1 cellular context compared by ENCODE assay signal in the genomic region with DNA sequence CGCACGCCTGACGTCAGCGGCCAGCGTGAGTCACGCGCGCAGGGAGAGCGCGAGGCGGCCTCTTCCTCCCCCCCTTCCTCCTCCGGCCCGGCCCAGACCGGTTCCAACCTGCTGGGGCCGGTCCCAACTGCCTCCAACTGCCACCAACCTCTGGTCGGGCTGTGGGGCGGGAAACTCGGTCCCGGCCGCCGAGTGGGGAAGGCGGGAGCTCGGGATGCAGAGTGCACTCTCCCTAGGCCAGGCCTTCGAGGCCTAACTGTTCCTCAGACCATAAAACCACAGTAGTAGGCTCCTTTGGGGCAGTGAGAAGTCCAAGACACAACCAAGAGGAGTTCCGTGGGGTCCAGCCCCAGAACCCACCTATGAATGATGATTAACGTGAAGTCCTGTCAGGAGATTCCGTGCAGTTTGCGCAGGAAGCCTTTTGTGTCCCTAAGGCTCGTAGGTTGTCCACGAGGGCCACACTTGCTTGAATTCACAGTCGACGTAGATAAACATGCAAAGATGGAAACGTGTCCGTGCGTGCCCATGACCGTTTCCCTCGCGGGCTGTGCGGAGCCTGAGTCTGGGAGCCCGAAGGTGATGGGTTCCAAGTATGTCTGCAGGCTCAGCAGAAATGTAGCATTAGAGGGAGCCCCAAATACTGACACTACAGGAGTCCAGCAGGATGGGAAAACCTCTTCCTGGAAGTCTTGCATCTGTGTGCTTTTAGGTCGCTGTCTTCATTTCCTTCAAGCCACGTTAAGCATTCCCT.
TF ChIP-seq lines count a peak whose summit lies in the region.

No MANE protein-coding gene starts in this region.

TF ChIP-seq in K562, 482 proteins besides CTCF, POLR2A, EP300 and RAD21 (continued from another document and continues in another):
- TF ChIP-seq, protein P1, sequence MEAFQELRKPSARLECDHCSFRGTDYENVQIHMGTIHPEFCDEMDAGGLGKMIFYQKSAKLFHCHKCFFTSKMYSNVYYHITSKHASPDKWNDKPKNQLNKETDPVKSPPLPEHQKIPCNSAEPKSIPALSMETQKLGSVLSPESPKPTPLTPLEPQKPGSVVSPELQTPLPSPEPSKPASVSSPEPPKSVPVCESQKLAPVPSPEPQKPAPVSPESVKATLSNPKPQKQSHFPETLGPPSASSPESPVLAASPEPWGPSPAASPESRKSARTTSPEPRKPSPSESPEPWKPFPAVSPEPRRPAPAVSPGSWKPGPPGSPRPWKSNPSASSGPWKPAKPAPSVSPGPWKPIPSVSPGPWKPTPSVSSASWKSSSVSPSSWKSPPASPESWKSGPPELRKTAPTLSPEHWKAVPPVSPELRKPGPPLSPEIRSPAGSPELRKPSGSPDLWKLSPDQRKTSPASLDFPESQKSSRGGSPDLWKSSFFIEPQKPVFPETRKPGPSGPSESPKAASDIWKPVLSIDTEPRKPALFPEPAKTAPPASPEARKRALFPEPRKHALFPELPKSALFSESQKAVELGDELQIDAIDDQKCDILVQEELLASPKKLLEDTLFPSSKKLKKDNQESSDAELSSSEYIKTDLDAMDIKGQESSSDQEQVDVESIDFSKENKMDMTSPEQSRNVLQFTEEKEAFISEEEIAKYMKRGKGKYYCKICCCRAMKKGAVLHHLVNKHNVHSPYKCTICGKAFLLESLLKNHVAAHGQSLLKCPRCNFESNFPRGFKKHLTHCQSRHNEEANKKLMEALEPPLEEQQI (IDR thresholded peaks at IDR 0.05), result peak; percentile 18; the same call in 1 of the 2 replicates
- TF ChIP-seq ARNT (IDR thresholded peaks at IDR 0.05), result peak; percentile 21 to 73; a peak in 2 of 4 replicates
- TF ChIP-seq MAZ (CRISPR knock-in tag; conservative IDR thresholded peaks at IDR 0.05 in 1 of 2, IDR thresholded peaks at IDR 0.05 in 1 of 2), result peak; percentile 69 to 88; a peak in 3 of 4 replicates
- no peak; the same call in 1 of the 2 replicates for TF ChIP-seq EGR1 (conservative IDR thresholded peaks at IDR 0.05)
- TF ChIP-seq KLF1 (tag; IDR thresholded peaks at IDR 0.05), result peak; percentile 83
- no peak for TF ChIP-seq MCM5 (IDR thresholded peaks at IDR 0.05; ENCODE audit: low read depth)
- TF ChIP-seq SRF (CRISPR knock-in tag; IDR thresholded peaks at IDR 0.05), result no peak; a peak in 2 of 4 replicates
- no peak for TF ChIP-seq SNRNP70 (optimal IDR thresholded peaks at IDR 0.05; ENCODE audit: low read depth, low read length)
- no peak for TF ChIP-seq ZNF143 (CRISPR knock-in tag; IDR thresholded peaks at IDR 0.05)
- no peak for TF ChIP-seq NR0B1 (IDR thresholded peaks at IDR 0.05; ENCODE audit: partially characterized antibody)
- TF ChIP-seq CHCHD3 (CRISPR knock-in tag; IDR thresholded peaks at IDR 0.05), result peak; percentile 37; the same call in 1 of the 2 replicates
- no peak for TF ChIP-seq GTF2B (IDR thresholded peaks at IDR 0.05; ENCODE audit: extremely low read depth, insufficient read length)
- TF ChIP-seq, protein P2, sequence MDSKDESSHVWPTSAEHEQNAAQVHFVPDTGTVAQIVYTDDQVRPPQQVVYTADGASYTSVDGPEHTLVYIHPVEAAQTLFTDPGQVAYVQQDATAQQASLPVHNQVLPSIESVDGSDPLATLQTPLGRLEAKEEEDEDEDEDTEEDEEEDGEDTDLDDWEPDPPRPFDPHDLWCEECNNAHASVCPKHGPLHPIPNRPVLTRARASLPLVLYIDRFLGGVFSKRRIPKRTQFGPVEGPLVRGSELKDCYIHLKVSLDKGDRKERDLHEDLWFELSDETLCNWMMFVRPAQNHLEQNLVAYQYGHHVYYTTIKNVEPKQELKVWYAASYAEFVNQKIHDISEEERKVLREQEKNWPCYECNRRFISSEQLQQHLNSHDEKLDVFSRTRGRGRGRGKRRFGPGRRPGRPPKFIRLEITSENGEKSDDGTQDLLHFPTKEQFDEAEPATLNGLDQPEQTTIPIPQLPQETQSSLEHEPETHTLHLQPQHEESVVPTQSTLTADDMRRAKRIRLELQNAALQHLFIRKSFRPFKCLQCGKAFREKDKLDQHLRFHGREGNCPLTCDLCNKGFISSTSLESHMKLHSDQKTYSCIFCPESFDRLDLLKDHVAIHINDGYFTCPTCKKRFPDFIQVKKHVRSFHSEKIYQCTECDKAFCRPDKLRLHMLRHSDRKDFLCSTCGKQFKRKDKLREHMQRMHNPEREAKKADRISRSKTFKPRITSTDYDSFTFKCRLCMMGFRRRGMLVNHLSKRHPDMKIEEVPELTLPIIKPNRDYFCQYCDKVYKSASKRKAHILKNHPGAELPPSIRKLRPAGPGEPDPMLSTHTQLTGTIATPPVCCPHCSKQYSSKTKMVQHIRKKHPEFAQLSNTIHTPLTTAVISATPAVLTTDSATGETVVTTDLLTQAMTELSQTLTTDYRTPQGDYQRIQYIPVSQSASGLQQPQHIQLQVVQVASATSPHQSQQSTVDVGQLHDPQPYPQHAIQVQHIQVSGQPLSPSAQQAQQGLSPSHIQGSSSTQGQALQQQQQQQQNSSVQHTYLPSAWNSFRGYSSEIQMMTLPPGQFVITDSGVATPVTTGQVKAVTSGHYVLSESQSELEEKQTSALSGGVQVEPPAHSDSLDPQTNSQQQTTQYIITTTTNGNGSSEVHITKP (IDR thresholded peaks at IDR 0.05; ENCODE audit: partially characterized antibody), result no peak
- TF ChIP-seq ESRRB (CRISPR knock-in tag; IDR thresholded peaks at IDR 0.05; ENCODE audit: borderline replicate concordance), result 0 out of 2 replicates have a peak, but pooled peaks have one; percentile 49
- peak; percentile 90 for TF ChIP-seq SMAD4 (CRISPR knock-in tag; conservative IDR thresholded peaks at IDR 0.05)
- TF ChIP-seq, protein P3, sequence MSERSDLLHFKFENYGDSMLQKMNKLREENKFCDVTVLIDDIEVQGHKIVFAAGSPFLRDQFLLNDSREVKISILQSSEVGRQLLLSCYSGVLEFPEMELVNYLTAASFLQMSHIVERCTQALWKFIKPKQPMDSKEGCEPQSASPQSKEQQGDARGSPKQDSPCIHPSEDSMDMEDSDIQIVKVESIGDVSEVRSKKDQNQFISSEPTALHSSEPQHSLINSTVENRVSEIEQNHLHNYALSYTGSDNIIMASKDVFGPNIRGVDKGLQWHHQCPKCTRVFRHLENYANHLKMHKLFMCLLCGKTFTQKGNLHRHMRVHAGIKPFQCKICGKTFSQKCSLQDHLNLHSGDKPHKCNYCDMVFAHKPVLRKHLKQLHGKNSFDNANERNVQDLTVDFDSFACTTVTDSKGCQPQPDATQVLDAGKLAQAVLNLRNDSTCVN (CRISPR knock-in tag; IDR thresholded peaks at IDR 0.05), result 0 out of 2 replicates have a peak, but pooled peaks have one; percentile 4
- TF ChIP-seq XRCC3 (IDR thresholded peaks at IDR 0.05), result no peak
- TF ChIP-seq CBX3 (IDR thresholded peaks at IDR 0.05; ENCODE audit: borderline replicate concordance in 1 of 2, low read length in 2 of 2), result peak in 1 of 2 experiments; percentile 86; a peak in 2 of 3 replicates
- TF ChIP-seq FOSL1 (tag; conservative IDR thresholded peaks at IDR 0.05), result peak; percentile 98
- TF ChIP-seq, protein P4, sequence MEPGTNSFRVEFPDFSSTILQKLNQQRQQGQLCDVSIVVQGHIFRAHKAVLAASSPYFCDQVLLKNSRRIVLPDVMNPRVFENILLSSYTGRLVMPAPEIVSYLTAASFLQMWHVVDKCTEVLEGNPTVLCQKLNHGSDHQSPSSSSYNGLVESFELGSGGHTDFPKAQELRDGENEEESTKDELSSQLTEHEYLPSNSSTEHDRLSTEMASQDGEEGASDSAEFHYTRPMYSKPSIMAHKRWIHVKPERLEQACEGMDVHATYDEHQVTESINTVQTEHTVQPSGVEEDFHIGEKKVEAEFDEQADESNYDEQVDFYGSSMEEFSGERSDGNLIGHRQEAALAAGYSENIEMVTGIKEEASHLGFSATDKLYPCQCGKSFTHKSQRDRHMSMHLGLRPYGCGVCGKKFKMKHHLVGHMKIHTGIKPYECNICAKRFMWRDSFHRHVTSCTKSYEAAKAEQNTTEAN (CRISPR knock-in tag; IDR thresholded peaks at IDR 0.05), result peak; percentile 2; the same call in 1 of the 2 replicates
- TF ChIP-seq TOE1 (IDR thresholded peaks at IDR 0.05; ENCODE audit: borderline replicate concordance), result peak; percentile 87
- TF ChIP-seq TOE1 (CRISPR knock-in tag; IDR thresholded peaks at IDR 0.05; ENCODE audit: borderline replicate concordance, low read depth), result peak; percentile 85; the same call in 1 of the 2 replicates
- no peak for TF ChIP-seq SP2 (IDR thresholded peaks at IDR 0.05; ENCODE audit: extremely low read depth, low read depth, low read length, poor library complexity, severe bottlenecking)
- no peak for TF ChIP-seq ZNF77 (CRISPR knock-in tag; IDR thresholded peaks at IDR 0.05)
- peak; percentile 96 for TF ChIP-seq DMBX1 (CRISPR knock-in tag; IDR thresholded peaks at IDR 0.05; ENCODE audit: borderline replicate concordance)
- TF ChIP-seq TAF15 (IDR thresholded peaks at IDR 0.05; ENCODE audit: low read depth, low read length), result no peak
- peak; percentile 79; the same call in 1 of the 2 replicates for TF ChIP-seq ZNF609 (CRISPR knock-in tag; IDR thresholded peaks at IDR 0.05; ENCODE audit: borderline replicate concordance)
- no peak for TF ChIP-seq RFX5 (IDR thresholded peaks at IDR 0.05; ENCODE audit: low read depth, low read length)
- TF ChIP-seq EWSR1 (IDR thresholded peaks at IDR 0.05; ENCODE audit: borderline replicate concordance, low read depth, partially characterized antibody), result no peak
- no peak for TF ChIP-seq CHD4 (IDR thresholded peaks at IDR 0.05; ENCODE audit: insufficient read depth, insufficient replicate concordance, low read depth, low read length, poor library complexity, severe bottlenecking)
- TF ChIP-seq SP1 (CRISPR knock-in tag; IDR thresholded peaks at IDR 0.05), result peak; percentile 67
- no peak for TF ChIP-seq MXD1 (CRISPR knock-in tag; IDR thresholded peaks at IDR 0.05; ENCODE audit: borderline replicate concordance, poor library complexity, severe bottlenecking)
- TF ChIP-seq HMGN3 (IDR thresholded peaks at IDR 0.05; ENCODE audit: borderline replicate concordance, extremely low read depth, insufficient read length, low read depth, low read length), result peak; percentile 96
- TF ChIP-seq TFAM (CRISPR knock-in tag; conservative IDR thresholded peaks at IDR 0.05), result no peak
- TF ChIP-seq BRD4 (IDR thresholded peaks at IDR 0.05), result peak; percentile 98
- TF ChIP-seq MECOM (CRISPR knock-in tag; IDR thresholded peaks at IDR 0.05), result peak; percentile 84
- peak; percentile 53 to 80; a peak in 1 of 4 replicates for TF ChIP-seq MLLT1 (IDR thresholded peaks at IDR 0.05)
- no peak for TF ChIP-seq ESRRA (IDR thresholded peaks at IDR 0.05; ENCODE audit: borderline replicate concordance, low read depth)
- no peak for TF ChIP-seq ZNF121 (CRISPR knock-in tag; conservative IDR thresholded peaks at IDR 0.05)
- 0 out of 2 replicates have a peak, but pooled peaks have one; percentile 33 for TF ChIP-seq NCOA6 (IDR thresholded peaks at IDR 0.05)
